In genomic region chr4:74308215-74308614, GRCh38 we compare ENCODE assay signal across 18 cellular contexts. TPM values are rescaled to one million over a fixed set of nuclear protein-coding genes. Genes with fewer than 3 reads are reported as not detected.
DNase-seq lines count a peak whose midpoint lies in the region; ATAC-seq and TF ChIP-seq lines count a peak whose summit lies in the region.
"Had no signal": no experiment of that assay in that cellular context is flagged by ENCODE, and none has a peak within 500 bp of the region (broad histone marks: within the 10 kb centered on the region; RNA-seq: fewer than 3 reads in every experiment).

A gene with protein sequence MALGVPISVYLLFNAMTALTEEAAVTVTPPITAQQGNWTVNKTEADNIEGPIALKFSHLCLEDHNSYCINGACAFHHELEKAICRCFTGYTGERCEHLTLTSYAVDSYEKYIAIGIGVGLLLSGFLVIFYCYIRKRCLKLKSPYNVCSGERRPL (plus strand): TSS chr4:74308470. CDS start chr4:74308534, 64 bp downstream.

- intact Hi-C loops in MCF 10A (cut with micrococcal nuclease) (loop anchor here (5.0 kb wide), 2 partner anchors 196 to 651 kb away; no protein-coding TSS in a partner anchor), breast epithelium (cut with DNase I; ENCODE audit: low total_unique reads) (no loop called here)

- no peaks in the 10 kb centered on the region for H3K9me3 ChIP-seq in breast epithelium
- H3K9me3 ChIP-seq: BE2C, esophagus muscularis mucosa, thoracic aorta had no signal

- no TSS peak for BruUV-seq in MCF 10A (replicated peaks; lab: Mats Ljungman, UMichigan)

- POLR2A ChIA-PET in MCF 10A (lab: Yijun Ruan, JAX): interaction anchor here (0.6 to 6.0 kb wide), 42 partner anchors 10 to 1999 kb away, joined by 3 to 132 read pairs (median 4); partner anchors contain the start of genes AREG, CXCL2, EREG and MTHFD2L

- H3K36me3 ChIP-seq in breast epithelium: no peaks in the 10 kb centered on the region
- H3K36me3 ChIP-seq: BE2C, esophagus muscularis mucosa, thoracic aorta had no signal

- H3K4me3 ChIP-seq in breast epithelium: no peak within 1 kb of the TSS
- no peak within 1 kb of the TSS for H3K4me3 ChIP-seq in fibroblast of mammary gland (ENCODE audit: control insufficient read depth, low read depth, low read length)
- H3K4me3 ChIP-seq: coronary artery, esophagus muscularis mucosa, thoracic aorta had no signal

- H3K27ac Mint-ChIP-seq in MCF 10A (ENCODE audit: low read depth, unreplicated experiment) (peak within 1 kb of the TSS; percentile 90), progenitor cell of endocrine pancreas (no peak within 1 kb of the TSS)

- DNase-seq in MCF 10A (ENCODE audit: unreplicated experiment): peak; percentile 86
- DNase-seq in breast epithelium (ENCODE audit: low spot score in 2 of 2): no peak
- peak; percentile 19 for DNase-seq in fibroblast of mammary gland (ENCODE audit: low read depth)
- DNase-seq in hypothalamus (lab: John Stamatoyannopoulos, UW): no peak
- no peak for DNase-seq in progenitor cell of endocrine pancreas (ENCODE audit: low spot score, unreplicated experiment)
- DNase-seq: anterior cingulate cortex, BE2C, Kasumi-1, NCI-H1694, RPMI8226 had no signal

- TF ChIP-seq POLR2A in breast epithelium (IDR thresholded peaks at IDR 0.05): no peak

- H3K4me1 ChIP-seq in breast epithelium: no peaks in the 10 kb centered on the region
- H3K4me1 ChIP-seq: BE2C, esophagus muscularis mucosa had no signal

- H3K9me3 Mint-ChIP-seq in MCF 10A (ENCODE audit: unreplicated experiment): no peaks in the 10 kb centered on the region
- no peaks in the 10 kb centered on the region for H3K9me3 Mint-ChIP-seq in progenitor cell of endocrine pancreas (ENCODE audit: low read depth)

- H3K36me3 Mint-ChIP-seq in MCF 10A (ENCODE audit: insufficient read depth, unreplicated experiment) (peaks cover 26% of the 10 kb centered on the region), progenitor cell of endocrine pancreas (ENCODE audit: insufficient read depth) (no peaks in the 10 kb centered on the region)

- H3K27me3 Mint-ChIP-seq in MCF 10A (ENCODE audit: insufficient read depth, unreplicated experiment): no peaks in the 10 kb centered on the region
- H3K27me3 Mint-ChIP-seq in progenitor cell of endocrine pancreas: peaks cover 4% of the 10 kb centered on the region

- TF ChIP-seq CTCF in MCF 10A (IDR thresholded peaks at IDR 0.05; ENCODE audit: unreplicated experiment) (no peak), breast epithelium (IDR thresholded peaks at IDR 0.05) (no peak), fibroblast of mammary gland (conservative IDR thresholded peaks at IDR 0.05; ENCODE audit: control insufficient read depth, insufficient read depth, low read depth, low read length) (no peak), progenitor cell of endocrine pancreas (IDR thresholded peaks at IDR 0.05; ENCODE audit: unreplicated experiment) (no peak)

- H3K27me3 ChIP-seq in breast epithelium: no peaks in the 10 kb centered on the region
- H3K27me3 ChIP-seq: BE2C, esophagus muscularis mucosa had no signal

- ATAC-seq in SK-N-SH treated with all-trans-retinoic acid at 6 μM for 48 hours: peak; percentile 67
- no peak for ATAC-seq in HG03175 (IDR thresholded peaks at IDR 0.05; ENCODE audit: unreplicated experiment)
- no peak for ATAC-seq in GM21786 (IDR thresholded peaks at IDR 0.05; ENCODE audit: unreplicated experiment)
- ATAC-seq: left lobe of liver had no signal

- CTCF ChIA-PET in MCF 10A (lab: Yijun Ruan, JAX): interaction anchor here (0.6 to 5.5 kb wide), 8 partner anchors 19 to 367 kb away, joined by 3 to 81 read pairs (median 3); no protein-coding TSS in a partner anchor

- H3K4me1 Mint-ChIP-seq in MCF 10A (ENCODE audit: insufficient read depth, unreplicated experiment) (peaks cover 13% of the 10 kb centered on the region), progenitor cell of endocrine pancreas (ENCODE audit: low read depth) (no peaks in the 10 kb centered on the region)

- H3K4me3 Mint-ChIP-seq in MCF 10A (ENCODE audit: unreplicated experiment) (peak within 1 kb of the TSS; percentile 79), progenitor cell of endocrine pancreas (ENCODE audit: low read depth) (no peak within 1 kb of the TSS)

- no peak within 1 kb of the TSS for H3K27ac ChIP-seq in breast epithelium
- H3K27ac ChIP-seq: coronary artery, esophagus muscularis mucosa, thoracic aorta had no signal

TF ChIP-seq in SK-N-SH treated with all-trans-retinoic acid at 6 μM for 48 hours, 23 proteins besides CTCF, POLR2A, EP300 and RAD21 (continues in another document):
- TF ChIP-seq TSHZ2 (CRISPR knock-in tag; IDR thresholded peaks at IDR 0.05): no peak
- no peak for TF ChIP-seq CREB5 (CRISPR knock-in tag; IDR thresholded peaks at IDR 0.05; ENCODE audit: low read depth)
- no peak for TF ChIP-seq ZFP3 (CRISPR knock-in tag; IDR thresholded peaks at IDR 0.05)
- no peak for TF ChIP-seq BACH2 (CRISPR knock-in tag; IDR thresholded peaks at IDR 0.05; ENCODE audit: borderline replicate concordance)
- no peak for TF ChIP-seq POU6F1 (CRISPR knock-in tag; IDR thresholded peaks at IDR 0.05; ENCODE audit: borderline replicate concordance, low read depth)
- no peak for TF ChIP-seq RARB (CRISPR knock-in tag; IDR thresholded peaks at IDR 0.05)
- TF ChIP-seq SNAI2 (CRISPR knock-in tag; IDR thresholded peaks at IDR 0.05): no peak
- no peak for TF ChIP-seq CSDC2 (CRISPR knock-in tag; IDR thresholded peaks at IDR 0.05)
- TF ChIP-seq ISL1 (CRISPR knock-in tag; IDR thresholded peaks at IDR 0.05): no peak
- no peak for TF ChIP-seq ZC3H10 (CRISPR knock-in tag; IDR thresholded peaks at IDR 0.05)
- TF ChIP-seq TOX (CRISPR knock-in tag; IDR thresholded peaks at IDR 0.05; ENCODE audit: borderline replicate concordance): no peak
- TF ChIP-seq ZNF70 (CRISPR knock-in tag; IDR thresholded peaks at IDR 0.05): no peak
- TF ChIP-seq TCF4 (CRISPR knock-in tag; IDR thresholded peaks at IDR 0.05; ENCODE audit: borderline replicate concordance): no peak
- TF ChIP-seq ZFP30 (CRISPR knock-in tag; IDR thresholded peaks at IDR 0.05): no peak
- TF ChIP-seq ARNTL (CRISPR knock-in tag; IDR thresholded peaks at IDR 0.05; ENCODE audit: borderline replicate concordance, low read depth): no peak
- TF ChIP-seq GLIS3 (CRISPR knock-in tag; IDR thresholded peaks at IDR 0.05): no peak
- TF ChIP-seq PPARA (CRISPR knock-in tag; IDR thresholded peaks at IDR 0.05; ENCODE audit: borderline replicate concordance): no peak

RNA-seq across cellular contexts. Expression of the gene that starts here (rescaled TPM):
- 96.9 and 129 TPM in 2 replicates for total RNA-seq in MCF 10A (2022)
- 1 to 10 TPM in 1 of 3 donors, under 1 TPM in 1, not detected in 1; 0.33 to 2.0 TPM for total RNA-seq in breast epithelium
- not detected in 2 replicates for total RNA-seq in progenitor cell of endocrine pancreas
- total RNA-seq: esophagus muscularis mucosa, left lobe of liver, myocyte had no signal

Comparison
In these comparisons a context has a peak if more than half of its experiments do, and no peak if none do; other contexts are left out.
1. RNA of the gene that starts here (total RNA-seq): 96.9 to 129 TPM in MCF 10A; 0.33 to 2.0 TPM in breast epithelium and not detected in progenitor cell of endocrine pancreas; every median in the first group is over 10 times any median in the second.
2. DNase-seq: peak in MCF 10A (single experiment) and fibroblast of mammary gland (single experiment); none in breast epithelium (0 of 2), hypothalamus (0 of 51) and progenitor cell of endocrine pancreas (single experiment).